In genomic region chr2:162062559-162062958, GRCh38 we compare ENCODE assay signal across 12 cellular contexts. TPM values are rescaled to one million over a fixed set of nuclear protein-coding genes. Genes with fewer than 3 reads are reported as not detected.
A peak's percentile ranks its signal among the peaks of the same experiment; 100 is the strongest.
DNase-seq lines count a peak whose midpoint lies in the region; ATAC-seq, FAIRE-seq and TF ChIP-seq lines count a peak whose summit lies in the region.
"Had no signal": no experiment of that assay in that cellular context is flagged by ENCODE, and none has a peak within 500 bp of the region (broad histone marks: within the 10 kb centered on the region; RNA-seq: fewer than 3 reads in every experiment).

No MANE protein-coding gene starts in this region.

- H3K4me2 ChIP-seq in H1 (ENCODE audit: insufficient read depth in 1 of 2, low read depth in 2 of 2, low read length in 2 of 2) (no peak overlapping the region), MM.1S (ENCODE audit: low read depth, low read length) (no peak overlapping the region)

- peaks cover 12% of the 10 kb centered on the region for H3F3A ChIP-seq in MM.1S (ENCODE audit: insufficient read depth, low read length)

- H2BK12ac ChIP-seq in H1 (ENCODE audit: low read depth, low read length): no peak overlapping the region

- H3K79me1 ChIP-seq in H1 (ENCODE audit: low read depth, low read length): no peaks in the 10 kb centered on the region

- FAIRE-seq in H1 (lab: Jason Lieb, UNC): no peak

- H2BK20ac ChIP-seq in H1 (ENCODE audit: low read length): no peak overlapping the region

- H3K18ac ChIP-seq in H1 (ENCODE audit: extremely low read depth, low read length): no peak overlapping the region

- H2BK15ac ChIP-seq in H1 (ENCODE audit: low read length): no peak overlapping the region; the same call in 1 of the 2 replicates

- no peak for TF ChIP-seq EP300 in H1 (IDR thresholded peaks at IDR 0.05; ENCODE audit: borderline replicate concordance in 1 of 2, low read depth in 2 of 2, low read length in 2 of 2)

- H3K4me3 ChIP-seq in AG10803 (ENCODE audit: low read length) (no peak overlapping the region), H1 (ENCODE audit: extremely low read depth in 1 of 4, insufficient read depth in 2 of 4, low read depth in 3 of 4, low read length in 4 of 4) (no peak overlapping the region), MM.1S (ENCODE audit: low read length) (no peak overlapping the region)
- H3K4me3 ChIP-seq: MG63 had no signal

- no peak overlapping the region for H3K14ac ChIP-seq in H1 (ENCODE audit: insufficient read length)

- no peaks in the 10 kb centered on the region for H4K20me1 ChIP-seq in H1 (replicated peaks in 1 of 2; ENCODE audit: control insufficient read depth in 1 of 2, insufficient read depth in 2 of 2, low read length in 2 of 2)
- H4K20me1 ChIP-seq in MM.1S (ENCODE audit: insufficient read depth, low read length): no peaks in the 10 kb centered on the region

- H3K9me2 ChIP-seq in MM.1S (replicated peaks; ENCODE audit: insufficient read depth, low read length): no peaks in the 10 kb centered on the region

- CTCF ChIA-PET in H1 (lab: Charles Lee; ENCODE audit: partially characterized antibody): interaction anchor here (0.6 to 0.9 kb wide), 3 partner anchors 73 to 539 kb away, joined by 3 to 6 read pairs (median 3); no protein-coding TSS in a partner anchor

- no peak overlapping the region for H4K8ac ChIP-seq in H1 (ENCODE audit: extremely low read depth, insufficient read depth, low read length)

- no peak overlapping the region for H2AK5ac ChIP-seq in H1 (ENCODE audit: low read depth, low read length)

- no peak overlapping the region for H3K23ac ChIP-seq in H1 (ENCODE audit: insufficient read length)

- no peaks in the 10 kb centered on the region for H3K23me2 ChIP-seq in H1 (ENCODE audit: low read depth, low read length)

- TF ChIP-seq RAD21 in H1 (IDR thresholded peaks at IDR 0.05 in 1 of 2, conservative IDR thresholded peaks at IDR 0.05 in 1 of 2; ENCODE audit: low read depth in 2 of 2, low read length in 2 of 2): no peak

- no peak overlapping the region for H3K56ac ChIP-seq in H1 (replicated peaks; ENCODE audit: insufficient read length, low read depth, low read length)

- no peak overlapping the region for H3K4ac ChIP-seq in H1 (replicated peaks; ENCODE audit: insufficient read length, low read depth, low read length)

- H3K27ac ChIP-seq in H1 (ENCODE audit: low read depth, low read length) (no peak overlapping the region), MM.1S (ENCODE audit: low read length) (no peak overlapping the region)

- H2BK5ac ChIP-seq in H1 (ENCODE audit: low read depth, low read length): no peak overlapping the region

- 88% methylated on average over 2 of the region's 2 CpGs; no CpG with 5 or more reads in 1 of the 2 experiments for WGBS in H1 (ENCODE audit: extremely low coverage in 1 of 2, insufficient coverage in 1 of 2, insufficient read length in 1 of 2, insufficient replicate concordance in 2 of 2, low coverage in 1 of 2, low lambda C conversion rate in 2 of 2, missing lambda C conversion rate in 1 of 2), 2 experiments

- no peak overlapping the region for H3K9ac ChIP-seq in H1 (replicated peaks in 1 of 4; ENCODE audit: extremely low read depth in 1 of 4, low read depth in 3 of 4, low read length in 3 of 4)
- H3K9ac ChIP-seq in MM.1S (ENCODE audit: low read length): no peak overlapping the region

- H3K9me3 ChIP-seq in H1 (ENCODE audit: insufficient read depth in 2 of 2, low read depth in 1 of 2, low read length in 1 of 2): peaks cover 3 to 4% of the 10 kb centered on the region in 2 experiments; a peak in 1 of 4 replicates
- no peaks in the 10 kb centered on the region for H3K9me3 ChIP-seq in MM.1S (replicated peaks; ENCODE audit: insufficient read depth, low read length)

- ATAC-seq in GM18508 (IDR thresholded peaks at IDR 0.05; ENCODE audit: insufficient read depth, unreplicated experiment): peak; percentile 26
- peak; percentile 33 for ATAC-seq in HG03442 (IDR thresholded peaks at IDR 0.05; ENCODE audit: unreplicated experiment)
- no peak for ATAC-seq in GM18873 (IDR thresholded peaks at IDR 0.05; ENCODE audit: low FRiP score, unreplicated experiment)
- no peak for ATAC-seq in HG02870 (IDR thresholded peaks at IDR 0.05; ENCODE audit: unreplicated experiment)

- POLR2A ChIA-PET in H1 (lab: Charles Lee; ENCODE audit: partially characterized antibody): no interaction called here

- H2AFZ ChIP-seq in H1 (ENCODE audit: low read length) (no peak overlapping the region), MM.1S (ENCODE audit: low read length) (no peak overlapping the region)

- H4K91ac ChIP-seq in H1 (replicated peaks; ENCODE audit: insufficient read length, low read length): no peak overlapping the region

- no peak overlapping the region for H2BK120ac ChIP-seq in H1 (replicated peaks; ENCODE audit: low read depth, low read length)

- H3K79me2 ChIP-seq in H1 (ENCODE audit: control insufficient read depth in 1 of 2, insufficient read depth in 2 of 2, low read length in 2 of 2): no peaks in the 10 kb centered on the region
- no peaks in the 10 kb centered on the region for H3K79me2 ChIP-seq in MM.1S (ENCODE audit: low read length)

- H3K4me1 ChIP-seq in H1 (replicated peaks in 1 of 4; ENCODE audit: control insufficient read depth in 3 of 4, insufficient read depth in 4 of 4, low read length in 3 of 4) (peaks cover 0 to 6% (median under 1%) of the 10 kb centered on the region in 4 experiments; a peak in 3 of 7 replicates), MM.1S (ENCODE audit: low read length) (peaks cover 7% of the 10 kb centered on the region)

- no peak overlapping the region for H4K5ac ChIP-seq in H1 (ENCODE audit: insufficient read length, low read depth, low read length)

- TF ChIP-seq POLR2A in H1 (IDR thresholded peaks at IDR 0.05; ENCODE audit: control extremely low read depth in 1 of 2, low read depth in 2 of 2, low read length in 2 of 2): no peak

- H3K36me3 ChIP-seq in H1 (ENCODE audit: control insufficient read depth in 2 of 4, insufficient read depth in 4 of 4, low read length in 3 of 4) (no peaks in the 10 kb centered on the region), MM.1S (replicated peaks; ENCODE audit: insufficient read depth, low read length) (no peaks in the 10 kb centered on the region)
- H3K36me3 ChIP-seq: MG63 had no signal

- peak; percentile 22 for DNase-seq in AG10803 (ENCODE audit: low read depth)
- no peak for DNase-seq in H1 (ENCODE audit: low read depth in 1 of 2, low spot score in 2 of 2)
- DNase-seq in C1 segment of cervical spinal cord (lab: John Stamatoyannopoulos, UW): no peak
- DNase-seq in MM.1S: no peak
- DNase-seq: activated CD4-positive, alpha-beta T cell treated with anti-CD3 and anti-CD28 coated beads for 4 hours; aorta; MG63 had no signal

- no peaks in the 10 kb centered on the region for H3K27me3 ChIP-seq in H1 (replicated peaks in 1 of 4; ENCODE audit: control insufficient read depth in 3 of 4, extremely low read depth in 1 of 4, insufficient read depth in 3 of 4, low read length in 3 of 4)
- H3K27me3 ChIP-seq in MM.1S (replicated peaks; ENCODE audit: insufficient read depth, low read length): no peaks in the 10 kb centered on the region
- H3K27me3 ChIP-seq: MG63 had no signal

- no peak for TF ChIP-seq CTCF in AG10803 (conservative IDR thresholded peaks at IDR 0.05; ENCODE audit: low read length)
- TF ChIP-seq CTCF in H1 (IDR thresholded peaks at IDR 0.05; ENCODE audit: control extremely low read depth in 1 of 3, insufficient read depth in 1 of 3, low read depth in 1 of 3, low read length in 3 of 3): no peak
- no peak for TF ChIP-seq CTCF in MM.1S (IDR thresholded peaks at IDR 0.05; ENCODE audit: low read length)

TF ChIP-seq in H1, 55 proteins besides CTCF, POLR2A, EP300 and RAD21:
- 0 out of 2 replicates have a peak, but pooled peaks have one; percentile 31 for TF ChIP-seq TEAD4 (IDR thresholded peaks at IDR 0.05; ENCODE audit: low read depth, low read length)
- no peak for TF ChIP-seq HDAC6 (IDR thresholded peaks at IDR 0.05; ENCODE audit: low read depth, low read length)

RNA-seq across cellular contexts. Expression of gene DPP4, which starts 11.5 kb away (rescaled TPM):
- total RNA-seq in H1 (2021; fragmentation: NEBNext Ultra II Directional; extraction: Animal tissue kit (Norgen Biotek cat#: 25700)): 3.1 and 3.3 TPM in 2 replicates
- polyA plus RNA-seq in H1 (2011; rRNA removed): 1.0 and 1.3 TPM in 2 replicates
- polyA plus RNA-seq in H1 (2011; cell fraction: cytosol; rRNA removed): 1.5 TPM
- 1.4 TPM for polyA plus RNA-seq in H1 (2011; cell fraction: nucleus; rRNA removed)
- 2.6 to 4.3 TPM (median 3.5 TPM) in 4 replicates for polyA plus RNA-seq in H1 (2012, experiment 1 of 2)
- polyA plus RNA-seq in H1 (2012, experiment 2 of 2): 0.51 TPM
- polyA plus RNA-seq in H1 (2013, experiment 1 of 2): 2.3 TPM
- 2.6 TPM for polyA plus RNA-seq in H1 (2013, experiment 2 of 2)
- polyA minus RNA-seq in H1 (2011; rRNA and poly(A)+ RNA removed): 1.8 and 3.3 TPM in 2 replicates
- polyA minus RNA-seq in H1 (2011; cell fraction: cytosol; rRNA and poly(A)+ RNA removed): 3.7 TPM
- 8.1 TPM for polyA minus RNA-seq in H1 (2011; cell fraction: nucleus; rRNA and poly(A)+ RNA removed)
- total RNA-seq: OCI-LY7 had no signal

Comparison
In these comparisons a context has a peak if more than half of its experiments do, and no peak if none do; other contexts are left out.
1. ATAC-seq: peak in GM18508 (single experiment) and HG03442 (single experiment); none in GM18873 (single experiment) and HG02870 (single experiment).